Comparison of ENCODE assay signal across 8 cellular contexts in genomic region chr9:112717669-112718331, GRCh38.
DNase-seq lines count a peak whose midpoint lies in the region; ATAC-seq and TF ChIP-seq lines count a peak whose summit lies in the region.

Gene INIP (minus strand): TSS chr9:112718117. CDS start chr9:112716485, 1,632 bp downstream.

- no peak for TF ChIP-seq CTCF in WI38 (IDR thresholded peaks at IDR 0.05; ENCODE audit: low read depth, low read length)
- TF ChIP-seq CTCF in cardiac fibroblast (IDR thresholded peaks at IDR 0.05; ENCODE audit: low read depth, low read length): no peak

- H3K4me3 ChIP-seq in WI38 (ENCODE audit: low read depth, low read length) (peak within 1 kb of the TSS; percentile 89), cardiac fibroblast (replicated peaks in 1 of 2; ENCODE audit: low read depth in 2 of 2, low read length in 2 of 2) (peak within 1 kb of the TSS; percentile 85 to 94)

- ATAC-seq in GM18907 (IDR thresholded peaks at IDR 0.05; ENCODE audit: unreplicated experiment) (peak; percentile 95), HG03159 (IDR thresholded peaks at IDR 0.05; ENCODE audit: unreplicated experiment) (peak; percentile 97)

- DNase-seq in AG08396 (ENCODE audit: low spot score): peak; percentile 96
- DNase-seq in NCI-H2227 (lab: John Stamatoyannopoulos, UW; ENCODE audit: unreplicated experiment): peak; percentile 97
- DNase-seq in cardiac fibroblast (ENCODE audit: low read depth in 2 of 2): peak; percentile 96 to 97
- DNase-seq in inferior parietal cortex (ENCODE audit: extremely low spot score): peak; percentile 95
- peak; percentile 94 for DNase-seq in stimulated activated CD4-positive, alpha-beta T cell treated with anti-CD3 and anti-CD28 coated beads, Interleukin-12 subunit alpha, Interleukin-12 subunit beta, amount 100 ng/mL, for 24 hours (ENCODE audit: low read depth in 2 of 2)

Comparison
In these comparisons a context has a peak if more than half of its experiments do, and no peak if none do; other contexts are left out.
1. Peak in every context shown above with its lines: DNase-seq, ATAC-seq and H3K4me3 ChIP-seq.